8 cellular contexts compared by ENCODE assay signal in the genomic region with DNA sequence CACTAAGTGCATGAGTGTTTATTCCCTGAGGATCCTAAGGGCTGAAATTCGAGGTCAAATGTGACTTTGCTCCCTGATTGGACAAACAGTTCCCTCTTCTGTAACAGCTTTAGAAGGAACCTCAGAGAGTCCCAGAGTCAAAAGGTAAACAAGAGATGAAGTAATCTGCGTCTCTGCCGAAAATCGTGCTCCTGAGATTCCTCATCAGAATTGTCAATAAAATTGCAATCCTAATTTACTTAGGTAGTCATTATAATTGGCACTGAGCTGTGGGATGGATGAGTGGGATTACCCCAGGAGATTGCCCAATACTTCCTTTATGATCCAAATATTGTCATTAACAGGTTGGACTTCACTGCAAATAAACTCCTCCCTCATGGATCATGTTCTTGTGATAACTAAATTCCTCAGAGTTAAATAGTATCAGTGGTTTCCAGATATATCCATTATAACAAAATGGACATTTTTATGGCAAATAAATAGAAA. TPM values are rescaled to one million over a fixed set of nuclear protein-coding genes. Genes with fewer than 3 reads are reported as not detected.
DNase-seq lines count a peak whose midpoint lies in the region; ATAC-seq and TF ChIP-seq lines count a peak whose summit lies in the region.

No MANE protein-coding gene starts in this region.

- no peak for TF ChIP-seq POLR2A in HCT116 (IDR thresholded peaks at IDR 0.05; ENCODE audit: borderline replicate concordance, extremely low read depth, insufficient read depth, insufficient read length)

- no peak for DNase-seq in AG04449 (ENCODE audit: low read depth, low spot score)
- DNase-seq in HCT116 (ENCODE audit: low read depth, low spot score), result no peak
- DNase-seq in astrocyte of the cerebellum (ENCODE audit: low read depth), result no peak
- no peak for DNase-seq in memory B cell (ENCODE audit: low spot score in 2 of 2)
- DNase-seq in cerebellar cortex (ENCODE audit: low spot score), result no peak
- DNase-seq in effector CD4-positive, alpha-beta T cell, result no peak
- DNase-seq in inferior parietal cortex (ENCODE audit: extremely low spot score), result no peak
- DNase-seq in midbrain (lab: John Stamatoyannopoulos, UW), result no peak

- H3K79me2 ChIP-seq in HCT116 (ENCODE audit: insufficient read depth, low read length), result peaks cover 32% of the 10 kb centered on the region

- H3K9me3 ChIP-seq in HCT116 (ENCODE audit: control insufficient read depth in 1 of 2, insufficient read depth in 1 of 2, low read depth in 1 of 2, low read length in 2 of 2), result no peaks in the 10 kb centered on the region

- H3K27ac Mint-ChIP-seq in memory B cell, result peak overlapping the region; percentile 98

- H2AFZ ChIP-seq in HCT116 (ENCODE audit: low read depth, low read length, poor library complexity, severe bottlenecking), result peak overlapping the region; percentile 91

- TF ChIP-seq RAD21 in HCT116 (IDR thresholded peaks at IDR 0.05; ENCODE audit: low read depth), result no peak

- no peaks in the 10 kb centered on the region for H4K20me1 ChIP-seq in HCT116 (ENCODE audit: insufficient read depth)

- H3K4me2 ChIP-seq in HCT116 (ENCODE audit: low read length), result peak overlapping the region; percentile 88

- no peaks in the 10 kb centered on the region for H3K9me2 ChIP-seq in HCT116 (ENCODE audit: insufficient read depth)

- RAD21 ChIA-PET in HCT116 (lab: Charles Lee; ENCODE audit: low non-redundant PET in 1 of 2, low total read pairs in 2 of 2, uncharacterized antibody in 2 of 2, unreplicated experiment in 2 of 2), result no interaction called here

- intact Hi-C loops in HCT116 (cut with micrococcal nuclease), result no loop called here

- POLR2A ChIA-PET in AG04449 (lab: Yijun Ruan, JAX), result interaction anchor here (0.8 kb wide), 1 partner anchor 34 kb away, joined by 3 read pairs; no protein-coding TSS in a partner anchor
- POLR2A ChIA-PET in HCT116 (lab: Charles Lee), result no interaction called here

- H3K36me3 ChIP-seq in HCT116 (ENCODE audit: control insufficient read depth in 1 of 2, insufficient read depth in 2 of 2, low read length in 2 of 2), result no peaks in the 10 kb centered on the region

- H3K4me3 Mint-ChIP-seq in memory B cell, result peak overlapping the region; percentile 93

- peaks cover 6% of the 10 kb centered on the region for H3K36me3 Mint-ChIP-seq in memory B cell

- peaks cover 25% of the 10 kb centered on the region for H3K4me1 Mint-ChIP-seq in memory B cell

- in situ Hi-C loops in astrocyte of the cerebellum (cut with HindIII; ENCODE audit: low sequenced_read_pairs), result no loop called here

- H3K9ac ChIP-seq in HCT116 (ENCODE audit: low read length), result peak overlapping the region; percentile 79

- peaks cover 1% of the 10 kb centered on the region for H3K9me3 Mint-ChIP-seq in memory B cell

- H3K4me1 ChIP-seq in HCT116 (ENCODE audit: control insufficient read depth in 1 of 2, insufficient read depth in 2 of 2, low read length in 2 of 2), result peaks cover 6 to 15% of the 10 kb centered on the region in 2 experiments; a peak in 3 of 4 replicates

- TSS peak; percentile 90 for BruUV-seq in HCT116 (replicated peaks; lab: Mats Ljungman, UMichigan)

- peak overlapping the region; percentile 58; the same call in 1 of the 2 replicates for H3K27ac ChIP-seq in HCT116 (ENCODE audit: low read depth, low read length)

- H3K4me3 ChIP-seq in AG04449 (ENCODE audit: low read depth, low read length) (peak overlapping the region; percentile 93), HCT116 (replicated peaks in 1 of 2; ENCODE audit: low read depth in 1 of 2, low read length in 2 of 2) (peak overlapping the region; percentile 76 to 95), astrocyte of the cerebellum (ENCODE audit: low read depth, low read length) (peak overlapping the region; percentile 97)

- ATAC-seq in HCT116 (peak; percentile 24), memory B cell (ENCODE audit: low read depth) (no peak)

- CTCF ChIA-PET in AG04449 (lab: Yijun Ruan, JAX), result interaction anchor here (3.5 kb wide), 1 partner anchor 466 kb away, joined by 11 read pairs; no protein-coding TSS in a partner anchor
- CTCF ChIA-PET in HCT116 (lab: Charles Lee), result interaction anchor here (2.0 kb wide), 1 partner anchor 466 kb away, joined by 5 read pairs; no protein-coding TSS in a partner anchor

- no peaks in the 10 kb centered on the region for H3K27me3 ChIP-seq in HCT116 (ENCODE audit: insufficient read depth, low read length)

- no peaks in the 10 kb centered on the region for H3K27me3 Mint-ChIP-seq in memory B cell

- TF ChIP-seq CTCF in AG04449 (IDR thresholded peaks at IDR 0.05; ENCODE audit: insufficient read depth, low read length, missing control alignments) (no peak), HCT116 (IDR thresholded peaks at IDR 0.05 in 2 of 3, conservative IDR thresholded peaks at IDR 0.05 in 1 of 3; ENCODE audit: borderline replicate concordance in 1 of 3, insufficient read depth in 1 of 3, low read depth in 2 of 3, low read length in 2 of 3) (no peak), astrocyte of the cerebellum (IDR thresholded peaks at IDR 0.05; ENCODE audit: low read depth, low read length, missing control alignments) (no peak)

TF ChIP-seq in HCT116, 20 proteins besides CTCF, POLR2A, EP300 and RAD21:
- TF ChIP-seq POLR2AphosphoS5 (IDR thresholded peaks at IDR 0.05; ENCODE audit: low read depth, low read length) (no peak), JUND (IDR thresholded peaks at IDR 0.05) (no peak), EZH2 (IDR thresholded peaks at IDR 0.05) (no peak), ZNF274 (IDR thresholded peaks at IDR 0.05; ENCODE audit: low read depth, low read length) (no peak), EZH2phosphoT487 (IDR thresholded peaks at IDR 0.05; ENCODE audit: borderline replicate concordance) (no peak), YY1 (IDR thresholded peaks at IDR 0.05; ENCODE audit: extremely low read depth, insufficient replicate concordance, low read depth, low read length) (no peak), SIN3A (IDR thresholded peaks at IDR 0.05; ENCODE audit: low read depth) (no peak), CEBPB (IDR thresholded peaks at IDR 0.05; ENCODE audit: low read depth) (no peak), SP1 (IDR thresholded peaks at IDR 0.05; ENCODE audit: low read depth) (no peak), SRF (IDR thresholded peaks at IDR 0.05; ENCODE audit: low read depth) (no peak), ELF1 (IDR thresholded peaks at IDR 0.05; ENCODE audit: borderline replicate concordance, low read depth) (no peak)
- TF ChIP-seq, protein P1, sequence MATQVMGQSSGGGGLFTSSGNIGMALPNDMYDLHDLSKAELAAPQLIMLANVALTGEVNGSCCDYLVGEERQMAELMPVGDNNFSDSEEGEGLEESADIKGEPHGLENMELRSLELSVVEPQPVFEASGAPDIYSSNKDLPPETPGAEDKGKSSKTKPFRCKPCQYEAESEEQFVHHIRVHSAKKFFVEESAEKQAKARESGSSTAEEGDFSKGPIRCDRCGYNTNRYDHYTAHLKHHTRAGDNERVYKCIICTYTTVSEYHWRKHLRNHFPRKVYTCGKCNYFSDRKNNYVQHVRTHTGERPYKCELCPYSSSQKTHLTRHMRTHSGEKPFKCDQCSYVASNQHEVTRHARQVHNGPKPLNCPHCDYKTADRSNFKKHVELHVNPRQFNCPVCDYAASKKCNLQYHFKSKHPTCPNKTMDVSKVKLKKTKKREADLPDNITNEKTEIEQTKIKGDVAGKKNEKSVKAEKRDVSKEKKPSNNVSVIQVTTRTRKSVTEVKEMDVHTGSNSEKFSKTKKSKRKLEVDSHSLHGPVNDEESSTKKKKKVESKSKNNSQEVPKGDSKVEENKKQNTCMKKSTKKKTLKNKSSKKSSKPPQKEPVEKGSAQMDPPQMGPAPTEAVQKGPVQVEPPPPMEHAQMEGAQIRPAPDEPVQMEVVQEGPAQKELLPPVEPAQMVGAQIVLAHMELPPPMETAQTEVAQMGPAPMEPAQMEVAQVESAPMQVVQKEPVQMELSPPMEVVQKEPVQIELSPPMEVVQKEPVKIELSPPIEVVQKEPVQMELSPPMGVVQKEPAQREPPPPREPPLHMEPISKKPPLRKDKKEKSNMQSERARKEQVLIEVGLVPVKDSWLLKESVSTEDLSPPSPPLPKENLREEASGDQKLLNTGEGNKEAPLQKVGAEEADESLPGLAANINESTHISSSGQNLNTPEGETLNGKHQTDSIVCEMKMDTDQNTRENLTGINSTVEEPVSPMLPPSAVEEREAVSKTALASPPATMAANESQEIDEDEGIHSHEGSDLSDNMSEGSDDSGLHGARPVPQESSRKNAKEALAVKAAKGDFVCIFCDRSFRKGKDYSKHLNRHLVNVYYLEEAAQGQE (IDR thresholded peaks at IDR 0.05; ENCODE audit: low read depth), result no peak
- TF ChIP-seq, protein P2, sequence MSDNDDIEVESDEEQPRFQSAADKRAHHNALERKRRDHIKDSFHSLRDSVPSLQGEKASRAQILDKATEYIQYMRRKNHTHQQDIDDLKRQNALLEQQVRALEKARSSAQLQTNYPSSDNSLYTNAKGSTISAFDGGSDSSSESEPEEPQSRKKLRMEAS (IDR thresholded peaks at IDR 0.05), result no peak
- TF ChIP-seq, protein P3, sequence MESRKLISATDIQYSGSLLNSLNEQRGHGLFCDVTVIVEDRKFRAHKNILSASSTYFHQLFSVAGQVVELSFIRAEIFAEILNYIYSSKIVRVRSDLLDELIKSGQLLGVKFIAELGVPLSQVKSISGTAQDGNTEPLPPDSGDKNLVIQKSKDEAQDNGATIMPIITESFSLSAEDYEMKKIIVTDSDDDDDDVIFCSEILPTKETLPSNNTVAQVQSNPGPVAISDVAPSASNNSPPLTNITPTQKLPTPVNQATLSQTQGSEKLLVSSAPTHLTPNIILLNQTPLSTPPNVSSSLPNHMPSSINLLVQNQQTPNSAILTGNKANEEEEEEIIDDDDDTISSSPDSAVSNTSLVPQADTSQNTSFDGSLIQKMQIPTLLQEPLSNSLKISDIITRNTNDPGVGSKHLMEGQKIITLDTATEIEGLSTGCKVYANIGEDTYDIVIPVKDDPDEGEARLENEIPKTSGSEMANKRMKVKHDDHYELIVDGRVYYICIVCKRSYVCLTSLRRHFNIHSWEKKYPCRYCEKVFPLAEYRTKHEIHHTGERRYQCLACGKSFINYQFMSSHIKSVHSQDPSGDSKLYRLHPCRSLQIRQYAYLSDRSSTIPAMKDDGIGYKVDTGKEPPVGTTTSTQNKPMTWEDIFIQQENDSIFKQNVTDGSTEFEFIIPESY (IDR thresholded peaks at IDR 0.05; ENCODE audit: extremely low read depth, insufficient replicate concordance, low read length), result no peak

RNA-seq across cellular contexts. Expression of a gene that starts 0.9 kb away (rescaled TPM):
- 56.3 TPM for total RNA-seq in HCT116 (2021; ENCODE audit: unreplicated experiment)
- polyA plus RNA-seq in HCT116 (2012), result 50.1 and 66.6 TPM in 2 replicates

RNA-seq across cellular contexts. Expression of a gene that starts 56.3 kb away (rescaled TPM):
- 1.6 TPM for total RNA-seq in HCT116 (2021; ENCODE audit: unreplicated experiment)
- 0.12 and 0.22 TPM in 2 replicates for polyA plus RNA-seq in HCT116 (2012)
